1 cellular context compared by ENCODE assay signal in genomic region chr11:6682936-6683861, GRCh38.
TF ChIP-seq lines count a peak whose summit lies in the region.

Gene MRPL17 (minus strand): TSS chr11:6683340. CDS start chr11:6683296, 44 bp downstream.

TF ChIP-seq in GM12878, 131 proteins besides CTCF, POLR2A, EP300 and RAD21 (continued from another document):
- TF ChIP-seq MYB (IDR thresholded peaks at IDR 0.05; ENCODE audit: borderline replicate concordance, low read depth, low read length): no peak
- TF ChIP-seq PKNOX1 (IDR thresholded peaks at IDR 0.05): peak; percentile 3; the same call in 1 of the 2 replicates
- TF ChIP-seq ZNF622 (IDR thresholded peaks at IDR 0.05): no peak
- no peak for TF ChIP-seq ATF2 (IDR thresholded peaks at IDR 0.05; ENCODE audit: low read length)
- no peak for TF ChIP-seq CBX3 (IDR thresholded peaks at IDR 0.05; ENCODE audit: borderline replicate concordance, low read depth)
- peak; percentile 85 for TF ChIP-seq ZNF384 (IDR thresholded peaks at IDR 0.05; ENCODE audit: borderline replicate concordance, low read depth, low read length)
